ENCODE assay signal across 33 cellular contexts in genomic region chr3:122199552-122199951, GRCh38. TPM values are rescaled to one million over a fixed set of nuclear protein-coding genes. Genes with fewer than 3 reads are reported as not detected.
"Had no signal": no experiment of that assay in that cellular context is flagged by ENCODE, and none has a peak within 500 bp of the region (broad histone marks: within the 10 kb centered on the region; RNA-seq: fewer than 3 reads in every experiment).

No MANE protein-coding gene starts in this region.

- H3K9ac ChIP-seq: neural progenitor cell had no signal

- H3K27ac ChIP-seq: lower lobe of right lung, neural progenitor cell, neutrophil, right atrium auricular region, right lobe of liver, stomach, testis, thyroid gland, transverse colon, upper lobe of left lung, vagina had no signal

- ATAC-seq: left cardiac atrium; left lobe of liver; lower lobe of right lung; natural killer cell; right lobe of liver; stimulated activated naive B cell treated with anti-CD40 and anti-IgM and Interleukin-4, amounts not matched to agents 10 μg/mL and 1 μg/mL and 100 μg/mL, for 72 hours; stimulated activated naive CD8-positive, alpha-beta T cell treated with anti-CD3 and anti-CD28 coated beads, Interleukin-15, Interleukin-2, amounts not matched to agents 100 U/mL and 50 U/mL, for 24 hours had no signal

- H3K4me1 ChIP-seq: lower lobe of right lung, neural progenitor cell, right atrium auricular region, right lobe of liver, stomach, testis, thyroid gland, transverse colon, upper lobe of left lung, vagina had no signal

- H3K4me3 ChIP-seq: lower lobe of right lung, neural progenitor cell, right atrium auricular region, right lobe of liver, smooth muscle cell, stomach, testis, thyroid gland, transverse colon, upper lobe of left lung, vagina had no signal

- H3K27me3 Mint-ChIP-seq: naive B cell; progenitor cell of endocrine pancreas; stimulated activated naive B cell treated with anti-CD40 and anti-IgM and Interleukin-4, amounts not matched to agents 10 μg/mL and 1 μg/mL and 100 μg/mL, for 72 hours had no signal

- DNase-seq: islet precursor cell; kidney glomerular epithelial cell; left cardiac atrium; lower lobe of right lung; mammary epithelial cell; mesenchymal stem cell; naive B cell; natural killer cell; nephron progenitor cell; occipital lobe; right lobe of liver; stimulated activated CD4-positive, alpha-beta T cell treated with anti-CD3 and anti-CD28 coated beads, Interleukin-1b, Interleukin-23, amount 100 ng/mL, for 48 hours; stimulated activated CD4-positive, alpha-beta T cell treated with anti-CD3 and anti-CD28 coated beads, Interleukin-2, amount 100 ng/mL, for 48 hours; stimulated activated CD4-positive, alpha-beta T cell treated with anti-CD3 and anti-CD28 coated beads, Interleukin-4, amount 100 ng/mL, for 4 hours; stimulated activated CD8-positive, alpha-beta memory T cell treated with anti-CD3 and anti-CD28 coated beads, Interleukin-4, amount 100 ng/mL, for 48 hours; stimulated activated naive B cell treated with anti-CD40 and anti-IgM and Interleukin-4, amounts not matched to agents 10 μg/mL and 1 μg/mL and 100 μg/mL, for 72 hours; stimulated activated naive CD8-positive, alpha-beta T cell treated with anti-CD3 and anti-CD28 coated beads, Interleukin-15, Interleukin-2, amounts not matched to agents 100 U/mL and 50 U/mL, for 24 hours; stomach; testis; thyroid gland; transverse colon; upper lobe of left lung had no signal

- H3K9me3 Mint-ChIP-seq: natural killer cell had no signal

- H3K36me3 Mint-ChIP-seq: mesothelial cell of epicardium; naive B cell; natural killer cell; neural progenitor cell; stimulated activated naive B cell treated with anti-CD40 and anti-IgM and Interleukin-4, amounts not matched to agents 10 μg/mL and 1 μg/mL and 100 μg/mL, for 72 hours had no signal

- H3K36me3 ChIP-seq: lower lobe of right lung, neural progenitor cell, neutrophil, right atrium auricular region, right lobe of liver, stomach, thyroid gland, transverse colon, upper lobe of left lung, vagina had no signal

- H3K27ac Mint-ChIP-seq: mesothelial cell of epicardium; naive B cell; natural killer cell; nephron progenitor cell; neural progenitor cell; progenitor cell of endocrine pancreas; stimulated activated naive B cell treated with anti-CD40 and anti-IgM and Interleukin-4, amounts not matched to agents 10 μg/mL and 1 μg/mL and 100 μg/mL, for 72 hours had no signal

- H3K9me3 ChIP-seq: lower lobe of right lung, neutrophil, right atrium auricular region, right lobe of liver, stomach, testis, thyroid gland, transverse colon, upper lobe of left lung, vagina had no signal

- H3K4me3 Mint-ChIP-seq: mesothelial cell of epicardium; naive B cell; natural killer cell; nephron progenitor cell; neural progenitor cell; stimulated activated naive B cell treated with anti-CD40 and anti-IgM and Interleukin-4, amounts not matched to agents 10 μg/mL and 1 μg/mL and 100 μg/mL, for 72 hours had no signal

- H3K4me1 Mint-ChIP-seq: naive B cell; natural killer cell; nephron progenitor cell; neural progenitor cell; stimulated activated naive B cell treated with anti-CD40 and anti-IgM and Interleukin-4, amounts not matched to agents 10 μg/mL and 1 μg/mL and 100 μg/mL, for 72 hours had no signal

RNA-seq across cellular contexts. Expression of gene CASR, which starts 16.1 kb away (rescaled TPM):
- total RNA-seq: left cardiac atrium, lower lobe of right lung, mammary epithelial cell, occipital lobe, osteocyte, pulmonary artery endothelial cell, right atrium auricular region, skeletal muscle tissue, smooth muscle cell, vagina had no signal
- polyA plus RNA-seq: mammary epithelial cell, smooth muscle cell had no signal
